In genomic region chr10:84214612-84215235, GRCh38 we compare ENCODE assay signal across 8 cellular contexts. TPM values are rescaled to one million over a fixed set of nuclear protein-coding genes. Genes with fewer than 3 reads are reported as not detected.
DNase-seq lines count a peak whose midpoint lies in the region; ATAC-seq and TF ChIP-seq lines count a peak whose summit lies in the region.

No MANE protein-coding gene starts in this region.

- intact Hi-C loops in heart right ventricle (cut with DNase I) = no loop called here

- peak; percentile 97 for ATAC-seq in GM21367 (IDR thresholded peaks at IDR 0.05; ENCODE audit: unreplicated experiment)
- peak; percentile 86 for ATAC-seq in HG03521 (IDR thresholded peaks at IDR 0.05; ENCODE audit: unreplicated experiment)
- ATAC-seq in heart right ventricle = peak in 3 of 8 donors; percentile 20 to 44 (median 31)

- H3K27me3 ChIP-seq in heart right ventricle = peaks cover 0 to 9% (median 4%) of the 10 kb centered on the region in 7 donors

- H3K4me1 Mint-ChIP-seq in type B pancreatic cell (ENCODE audit: unreplicated experiment) = no peaks in the 10 kb centered on the region

- no peak overlapping the region for H3K4me3 Mint-ChIP-seq in type B pancreatic cell

- H3K36me3 Mint-ChIP-seq in type B pancreatic cell = no peaks in the 10 kb centered on the region

- H3K27ac Mint-ChIP-seq in type B pancreatic cell = no peak overlapping the region

- H3K9me3 Mint-ChIP-seq in type B pancreatic cell = no peaks in the 10 kb centered on the region

- peaks cover 0 to 3% (median 0%) of the 10 kb centered on the region in 11 donors for H3K9me3 ChIP-seq in heart right ventricle

- H3K36me3 ChIP-seq in heart right ventricle = no peaks in the 10 kb centered on the region

- WGBS in heart right ventricle, 2 donors = 49 to 50% methylated on average over 12 of the region's 12 CpGs

- H3K4me3 ChIP-seq in heart right ventricle = no peak overlapping the region

- H3K4me1 ChIP-seq in heart right ventricle = no peaks in the 10 kb centered on the region

- DNase-seq in activated CD4-positive, alpha-beta T cell treated with anti-CD3 and anti-CD28 coated beads, Interleukin-2, amount 50 U/mL, for 1 hour = peak; percentile 18
- DNase-seq in heart right ventricle = no peak
- no peak for DNase-seq in type B pancreatic cell (ENCODE audit: extremely low spot score, unreplicated experiment)
- DNase-seq in NCI-H226 = no peak
- DNase-seq in hippocampal formation (lab: John Stamatoyannopoulos, UW) = no peak

- H3K27me3 Mint-ChIP-seq in type B pancreatic cell = peaks cover 24% of the 10 kb centered on the region

- H3K27ac ChIP-seq in heart right ventricle = no peak overlapping the region

- TF ChIP-seq CTCF in GM12873 (IDR thresholded peaks at IDR 0.05; ENCODE audit: insufficient read depth, low read depth, low read length, missing control alignments) (peak; percentile 81), heart right ventricle (IDR thresholded peaks at IDR 0.05) (peak in 7 of 9 donors; percentile 19 to 43 (median 27)), type B pancreatic cell (conservative IDR thresholded peaks at IDR 0.05) (peak; percentile 65)

RNA-seq across cellular contexts. Expression of gene LRIT2, which starts 10.6 kb away (rescaled TPM):
- total RNA-seq in heart right ventricle (not detected), type B pancreatic cell (ENCODE audit: low replicate concordance) (not detected in 2 replicates)
- polyA plus RNA-seq in heart right ventricle = not detected

RNA-seq across cellular contexts. Expression of gene CDHR1, which starts 20.4 kb away (rescaled TPM):
- 1 to 10 TPM in 3 of 10 donors, under 1 TPM in 7; 0.12 to 1.3 (median 0.49) TPM for total RNA-seq in heart right ventricle
- polyA plus RNA-seq in heart right ventricle = under 1 TPM; 0.12 to 0.29 TPM
- 0.41 and 0.93 TPM in 2 replicates for total RNA-seq in type B pancreatic cell (ENCODE audit: low replicate concordance)

RNA-seq across cellular contexts. Expression of gene LRIT1, which starts 26.6 kb away (rescaled TPM):
- total RNA-seq in heart right ventricle = under 1 TPM in 2 of 10 donors, not detected in 8; 0.10 to 0.17 TPM
- not detected for polyA plus RNA-seq in heart right ventricle
- not detected in 2 replicates for total RNA-seq in type B pancreatic cell (ENCODE audit: low replicate concordance)

RNA-seq across cellular contexts. Expression of gene RGR, which starts 30.1 kb away (rescaled TPM):
- total RNA-seq in heart right ventricle (1 to 10 TPM in 1 of 10 donors, under 1 TPM in 4, not detected in 5; 0.13 to 3.1 (median 0.53) TPM), type B pancreatic cell (ENCODE audit: low replicate concordance) (not detected in 2 replicates)
- 1 to 10 TPM in 1 of 2 donors, under 1 TPM in 1; 0.16 to 4.0 TPM for polyA plus RNA-seq in heart right ventricle

RNA-seq across cellular contexts. Expression of gene GPR15LG, which starts 41.1 kb away (rescaled TPM):
- total RNA-seq in heart right ventricle (not detected), type B pancreatic cell (ENCODE audit: low replicate concordance) (0.70 and 0.98 TPM in 2 replicates)
- not detected for polyA plus RNA-seq in heart right ventricle

Comparison
In these comparisons a context has a peak if more than half of its experiments do, and no peak if none do; other contexts are left out.
1. CTCF ChIP-seq: peak in every context shown above with its lines; median percentile 81 in GM12873; 65 in type B pancreatic cell; 27 in heart right ventricle.